In the genomic region with DNA sequence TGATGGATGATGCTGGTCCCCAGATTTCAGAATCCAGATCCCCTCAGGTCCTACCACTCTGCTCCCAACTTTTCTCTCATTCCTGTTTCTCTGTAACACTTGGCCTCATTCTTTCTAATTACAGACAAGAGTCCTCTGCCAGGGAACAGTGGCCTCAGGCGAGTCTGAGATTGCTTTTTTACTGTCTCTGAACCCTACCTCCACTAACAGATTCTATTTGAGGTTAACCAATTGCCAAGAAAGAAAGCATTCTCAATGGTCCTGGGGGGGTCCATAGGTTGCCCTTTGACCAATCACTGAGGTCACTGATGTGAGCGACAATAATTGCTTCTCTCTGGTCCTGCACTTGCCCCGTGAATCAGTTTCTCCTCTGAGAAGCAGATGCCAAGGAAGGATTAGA, we compare ENCODE assay signal across 3 cellular contexts.
"Had no signal": no experiment of that assay in that cellular context is flagged by ENCODE, and none has a peak within 500 bp of the region (broad histone marks: within the 10 kb centered on the region; RNA-seq: fewer than 3 reads in every experiment).

No MANE protein-coding gene starts in this region.

- H3K4me3 ChIP-seq: GM12878 had no signal

- DNase-seq: GDM1, GF-D8 had no signal

- ATAC-seq: GM12878 had no signal
